17 cellular contexts compared by ENCODE assay signal in the genomic region with DNA sequence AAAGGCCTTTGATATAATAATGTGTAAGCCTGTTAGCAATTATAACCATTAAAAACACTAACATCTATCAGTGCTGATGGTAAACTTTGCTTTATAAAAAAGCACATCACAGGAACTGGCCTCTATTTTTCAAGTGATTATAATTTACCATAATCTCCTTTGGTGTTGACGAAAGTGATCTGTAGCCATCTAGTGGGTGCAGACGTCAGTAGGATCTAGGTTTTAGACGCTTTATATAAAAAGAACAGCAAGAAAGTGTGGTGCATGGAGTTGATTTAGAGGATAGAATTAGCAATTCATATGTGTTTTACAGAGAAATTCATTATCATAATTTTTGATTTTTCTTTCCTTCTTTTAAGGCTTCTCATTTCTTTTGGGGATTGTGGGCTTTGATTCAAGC. TPM values are rescaled to one million over a fixed set of nuclear protein-coding genes. Genes with fewer than 3 reads are reported as not detected.
DNase-seq lines count a peak whose midpoint lies in the region; FAIRE-seq and TF ChIP-seq lines count a peak whose summit lies in the region.
"Had no signal": no experiment of that assay in that cellular context is flagged by ENCODE, and none has a peak within 500 bp of the region (broad histone marks: within the 10 kb centered on the region; RNA-seq: fewer than 3 reads in every experiment).

No MANE protein-coding gene starts in this region.

- peak; percentile 33 for FAIRE-seq in islet of Langerhans (lab: Jason Lieb, UNC)

- TF ChIP-seq CTCF in BE2C (IDR thresholded peaks at IDR 0.05; ENCODE audit: low read depth, low read length): 0 out of 2 replicates have a peak, but pooled peaks have one; percentile 17
- peak; percentile 6 for TF ChIP-seq CTCF in GM10248 (IDR thresholded peaks at IDR 0.05; ENCODE audit: control extremely low read depth, extremely low read depth, low read depth, missing control alignments)

- no peaks in the 10 kb centered on the region for H3K4me1 ChIP-seq in BE2C

- POLR2A ChIA-PET in GM10248 (lab: Yijun Ruan, JAX): no interaction called here

- H3K4me3 ChIP-seq in BE2C (ENCODE audit: low read depth, low read length): no peak overlapping the region
- no peak overlapping the region for H3K4me3 ChIP-seq in SK-N-MC
- H3K4me3 ChIP-seq: GM12878, GM23338, SJCRH30 had no signal

- peak overlapping the region; percentile 14 for H3K9ac ChIP-seq in SK-N-MC (ENCODE audit: insufficient read length)
- H3K9ac ChIP-seq: KMS-11 had no signal

- in situ Hi-C loops in G401 (cut with HindIII; ENCODE audit: low sequenced_read_pairs): no loop called here

- CTCF ChIA-PET in GM10248 (lab: Yijun Ruan, JAX): interaction anchor here (0.8 to 2.8 kb wide), 9 partner anchors 9 to 65 kb away, joined by 3 to 10 read pairs (median 3); a partner anchor contains a TSS

- DNase-seq in BE2C (no peak), GM10248 (ENCODE audit: extremely low spot score) (no peak), SK-N-MC (ENCODE audit: low read depth, low spot score) (no peak), SKM-1 (lab: John Stamatoyannopoulos, UW; ENCODE audit: unreplicated experiment) (no peak), G401 (ENCODE audit: low spot score) (no peak)
- DNase-seq in activated effector memory CD4-positive, alpha-beta T cell treated with Interleukin-2 at 50 U/mL for 16 hours: no peak
- DNase-seq: GF-D8, NCI-H1048, NCI-H1930 had no signal

- H3K27me3 ChIP-seq in BE2C: no peaks in the 10 kb centered on the region
- H3K27me3 ChIP-seq: SJCRH30 had no signal

- peaks cover 17% of the 10 kb centered on the region for H3K36me3 ChIP-seq in BE2C
- peaks cover 35% of the 10 kb centered on the region for H3K36me3 ChIP-seq in SK-N-MC (ENCODE audit: insufficient read depth, low read length)

- peak overlapping the region; percentile 71 for H3K27ac ChIP-seq in SK-N-MC
- H3K27ac ChIP-seq: C4-2B, HL-60, KMS-11, RWPE1, SJCRH30 had no signal

- H3K9me3 ChIP-seq in BE2C: no peaks in the 10 kb centered on the region
- H3K9me3 ChIP-seq in SK-N-MC (ENCODE audit: low read depth, low read length): no peaks in the 10 kb centered on the region
- H3K9me3 ChIP-seq: SJCRH30 had no signal

RNA-seq across cellular contexts. Expression of a gene that starts 59.2 kb away (rescaled TPM):
- 13.5 TPM for polyA plus RNA-seq in BE2C (2012; ENCODE audit: insufficient read depth, insufficient read length, low read depth)
- total RNA-seq in G401 (2014; rRNA removed; shearing (Covaris generic)): 20.3 and 29.4 TPM in 2 replicates
